ENCODE assay signal across 1 cellular context in genomic region chr6:131213501-131213990, GRCh38.
TF ChIP-seq lines count a peak whose summit lies in the region.

No MANE protein-coding gene starts in this region.

TF ChIP-seq in endothelial cell of umbilical vein, 7 proteins besides CTCF, POLR2A, EP300 and RAD21:
- TF ChIP-seq EZH2 (IDR thresholded peaks at IDR 0.05; ENCODE audit: borderline replicate concordance, low read depth, low read length, severe bottlenecking) (no peak), MAX (IDR thresholded peaks at IDR 0.05; ENCODE audit: insufficient read depth, insufficient read length) (no peak), MYC (IDR thresholded peaks at IDR 0.05; ENCODE audit: low read depth, low read length) (no peak), FOS (IDR thresholded peaks at IDR 0.05; ENCODE audit: borderline replicate concordance, insufficient read depth, low read length) (no peak), POLR2AphosphoS5 (IDR thresholded peaks at IDR 0.05; ENCODE audit: insufficient read depth, low read depth, low read length) (no peak), JUN (IDR thresholded peaks at IDR 0.05; ENCODE audit: borderline replicate concordance, insufficient read depth, insufficient read length, low read depth) (no peak), GATA2 (IDR thresholded peaks at IDR 0.05; ENCODE audit: insufficient read depth, insufficient read length, low read depth, low read length) (no peak)
